1 cellular context compared by ENCODE assay signal in genomic region chr17:80213651-80213975, GRCh38.
A peak's percentile ranks its signal among the peaks of the same experiment; 100 is the strongest.
TF ChIP-seq lines count a peak whose summit lies in the region.

No MANE protein-coding gene starts in this region.

TF ChIP-seq in HepG2, 621 proteins besides CTCF, POLR2A, EP300 and RAD21:
- TF ChIP-seq ZFP91 (CRISPR knock-in tag; IDR thresholded peaks at IDR 0.05; ENCODE audit: borderline replicate concordance) (no peak), PLSCR1 (CRISPR knock-in tag; IDR thresholded peaks at IDR 0.05; ENCODE audit: borderline replicate concordance) (no peak), RBFOX2 (IDR thresholded peaks at IDR 0.05; ENCODE audit: low read depth, low read length) (0 out of 2 replicates have a peak, but pooled peaks have one; percentile 38)
TF ChIP-seq in HepG2: peak in this region for 1.
